ENCODE assay signal across 10 cellular contexts in the genomic region with DNA sequence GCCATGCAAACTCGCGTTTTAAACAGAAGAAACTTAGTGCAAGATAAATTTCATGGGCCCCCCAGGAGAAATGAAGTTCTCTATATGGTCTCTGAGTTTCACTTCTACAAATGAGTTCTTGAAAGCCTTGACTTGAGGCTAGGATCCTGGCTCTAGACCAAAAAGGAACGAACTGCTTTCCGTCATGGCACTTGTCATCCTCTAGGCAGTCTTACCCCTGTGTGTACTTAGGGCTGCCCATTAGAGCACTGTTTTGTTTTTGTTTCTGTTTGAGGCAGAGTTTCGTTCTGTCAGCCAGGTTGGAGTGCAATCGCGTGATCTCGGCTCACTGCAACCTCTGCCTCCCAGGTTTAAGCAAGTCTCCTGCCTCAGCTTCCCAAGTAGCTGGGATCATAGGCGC. TPM values are rescaled to one million over a fixed set of nuclear protein-coding genes. Genes with fewer than 3 reads are reported as not detected.
A peak's percentile ranks its signal among the peaks of the same experiment; 100 is the strongest.
DNase-seq lines count a peak whose midpoint lies in the region; ATAC-seq lines count a peak whose summit lies in the region.
"Had no signal": no experiment of that assay in that cellular context is flagged by ENCODE, and none has a peak within 500 bp of the region (broad histone marks: within the 10 kb centered on the region; RNA-seq: fewer than 3 reads in every experiment).

No MANE protein-coding gene starts in this region.

- H3K9me3 Mint-ChIP-seq in naive B cell = peaks cover 0 to 1% (median 0%) of the 10 kb centered on the region in 7 donors
- H3K9me3 Mint-ChIP-seq: neural crest cell had no signal

- peak; percentile 51 for DNase-seq in naive B cell
- DNase-seq in stimulated activated CD4-positive, alpha-beta T cell treated with anti-CD3 and anti-CD28 coated beads, Interleukin-12 subunit alpha, Interleukin-12 subunit beta, amount 100 ng/mL, for 4 hours = no peak
- no peak for DNase-seq in activated effector memory CD4-positive, alpha-beta T cell treated with Interleukin-2 at 50 U/mL for 16 hours
- DNase-seq in A172 (ENCODE audit: low spot score) = no peak
- DNase-seq in NCI-H187 (lab: John Stamatoyannopoulos, UW) = no peak
- DNase-seq: T-helper 1 cell had no signal

- H3K4me3 Mint-ChIP-seq in naive B cell = peak overlapping the region in 5 of 8 donors; percentile 24 to 82 (median 55)
- H3K4me3 Mint-ChIP-seq: neural crest cell had no signal

- ATAC-seq in GM18873 (IDR thresholded peaks at IDR 0.05; ENCODE audit: low FRiP score, unreplicated experiment) = peak; percentile 88
- ATAC-seq in GM21723 (IDR thresholded peaks at IDR 0.05; ENCODE audit: unreplicated experiment) = peak; percentile 89
- peak; percentile 82 for ATAC-seq in HG03469 (IDR thresholded peaks at IDR 0.05; ENCODE audit: unreplicated experiment)
- peak; percentile 97 for ATAC-seq in naive B cell (ENCODE audit: low read depth in 2 of 2)

- peak overlapping the region; percentile 68 to 95 (median 88) for H3K27ac Mint-ChIP-seq in naive B cell

- H3K4me1 Mint-ChIP-seq in naive B cell = peaks cover 25 to 33% (median 31%) of the 10 kb centered on the region in 3 donors
- H3K4me1 Mint-ChIP-seq: neural crest cell had no signal

- H3K36me3 Mint-ChIP-seq in naive B cell = peaks cover 4 to 11% of the 10 kb centered on the region in 2 donors

- H3K27me3 Mint-ChIP-seq in naive B cell = no peaks in the 10 kb centered on the region

RNA-seq across cellular contexts. Expression of a gene that starts 29.0 kb away (rescaled TPM):
- polyA plus RNA-seq in naive B cell (ENCODE audit: low read depth in 6 of 6) = 10 to 100 TPM; 48.9 to 87.9 (median 64.8) TPM
- total RNA-seq in A172 (2014; rRNA removed; shearing (Covaris generic)) = 50.8 and 55.6 TPM in 2 replicates

RNA-seq across cellular contexts. Expression of a gene that starts 38.5 kb away (rescaled TPM):
- polyA plus RNA-seq in naive B cell (ENCODE audit: low read depth in 6 of 6) = 1 to 10 TPM; 1.5 to 5.9 (median 2.2) TPM
- 10.3 and 12.0 TPM in 2 replicates for total RNA-seq in A172 (2014; rRNA removed; shearing (Covaris generic))
